9 cellular contexts compared by ENCODE assay signal in the genomic region with DNA sequence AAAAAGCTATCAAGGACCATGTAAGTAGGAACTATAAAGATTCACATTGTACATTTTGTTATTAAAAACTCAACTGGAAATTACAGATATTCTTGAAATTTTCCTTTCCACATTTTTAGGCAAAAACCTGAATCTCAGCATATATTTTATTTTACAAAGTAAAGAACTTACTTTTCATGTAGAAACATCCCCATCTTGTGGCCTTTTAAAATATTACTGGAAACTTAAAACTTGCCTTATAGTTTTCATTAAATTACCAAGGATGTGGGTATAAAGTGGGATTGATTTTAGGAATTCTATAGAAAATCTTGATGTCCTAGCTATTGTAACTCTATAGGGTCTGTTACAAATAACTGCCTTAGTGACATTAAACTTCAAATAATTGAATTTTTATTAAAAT. TPM values are rescaled to one million over a fixed set of nuclear protein-coding genes. Genes with fewer than 3 reads are reported as not detected.
DNase-seq lines count a peak whose midpoint lies in the region; ATAC-seq and TF ChIP-seq lines count a peak whose summit lies in the region.
"Had no signal": no experiment of that assay in that cellular context is flagged by ENCODE, and none has a peak within 500 bp of the region (broad histone marks: within the 10 kb centered on the region; RNA-seq: fewer than 3 reads in every experiment).

No MANE protein-coding gene starts in this region.

- H3K27me3 ChIP-seq in Panc1 (ENCODE audit: control insufficient read depth, insufficient read depth, low read length) (no peaks in the 10 kb centered on the region), tibial artery (no peaks in the 10 kb centered on the region), HAP-1 (ENCODE audit: low read depth) (no peaks in the 10 kb centered on the region)

- POLR2A ChIA-PET in Panc1 (lab: Charles Lee): interaction anchor here (0.8 kb wide), 1 partner anchor 20 kb away, joined by 13 read pairs; no protein-coding TSS in a partner anchor

- H3K4me1 Mint-ChIP-seq in activated naive CD8-positive, alpha-beta T cell treated with anti-CD3 and anti-CD28 coated beads for 36 hours: peaks cover 8% of the 10 kb centered on the region
- H3K4me1 Mint-ChIP-seq: activated B cell treated with CpG ODN at 0.5 μM for 24 hours had no signal

- H3K4me1 ChIP-seq in Panc1 (ENCODE audit: control insufficient read depth, insufficient read depth, low read length) (no peaks in the 10 kb centered on the region), tibial artery (no peaks in the 10 kb centered on the region), HAP-1 (0 out of 2 replicates have a peak, but pooled peaks cover 4% of the 10 kb centered on the region)

- no peak overlapping the region for H3K27ac Mint-ChIP-seq in activated naive CD8-positive, alpha-beta T cell treated with anti-CD3 and anti-CD28 coated beads for 36 hours
- H3K27ac Mint-ChIP-seq: activated B cell treated with CpG ODN at 0.5 μM for 24 hours had no signal

- no peaks in the 10 kb centered on the region for H3K27me3 Mint-ChIP-seq in activated naive CD8-positive, alpha-beta T cell treated with anti-CD3 and anti-CD28 coated beads for 36 hours
- H3K27me3 Mint-ChIP-seq: activated B cell treated with CpG ODN at 0.5 μM for 24 hours had no signal

- H3K27ac ChIP-seq in Panc1 (ENCODE audit: low read length) (no peak overlapping the region), tibial artery (no peak overlapping the region)

- H3K36me3 Mint-ChIP-seq in activated naive CD8-positive, alpha-beta T cell treated with anti-CD3 and anti-CD28 coated beads for 36 hours: peaks cover 26% of the 10 kb centered on the region

- BruUV-seq in Panc1 (replicated peaks; lab: Mats Ljungman, UMichigan): no TSS peak

- in situ Hi-C loops in Panc1 (cut with HindIII; ENCODE audit: low pct_unique_long_range_greater_than_20kb, low sequenced_read_pairs): no loop called here
- in situ Hi-C loops in HAP-1 (cut with MboI; ENCODE audit: low sequenced_read_pairs): loop anchor here (25.0 kb wide), 1 partner anchor 375 kb away; no protein-coding TSS in a partner anchor

- intact Hi-C loops in Panc1 (cut with micrococcal nuclease; ENCODE audit: unreplicated experiment): loop anchor here (2.0 kb wide), 2 partner anchors 88 to 380 kb away; no protein-coding TSS in a partner anchor
- intact Hi-C loops in tibial artery (cut with DNase I; ENCODE audit: low total_unique reads): loop anchor here (10.0 kb wide), 1 partner anchor 92 kb away; no protein-coding TSS in a partner anchor

- peak; percentile 39 for DNase-seq in NCI-H748 (lab: John Stamatoyannopoulos, UW; ENCODE audit: unreplicated experiment)
- no peak for DNase-seq in NCI-H748 treated with DMSO at 0.1 percent for 48 hours (lab: John Stamatoyannopoulos, UW)
- no peak for DNase-seq in Panc1 (ENCODE audit: low read depth, low spot score)
- DNase-seq in fibroblast of villous mesenchyme (ENCODE audit: low read depth): peak; percentile 70
- no peak for DNase-seq in tibial artery
- no peak for DNase-seq in activated naive CD8-positive, alpha-beta T cell treated with anti-CD3 and anti-CD28 coated beads for 36 hours
- DNase-seq in HAP-1 (ENCODE audit: low spot score in 2 of 2): no peak
- DNase-seq: activated B cell treated with CpG ODN at 0.5 μM for 24 hours had no signal

- TF ChIP-seq CTCF in Panc1 (IDR thresholded peaks at IDR 0.05): peak; percentile 25; the same call in 1 of the 2 replicates
- peak; percentile 45 for TF ChIP-seq CTCF in fibroblast of villous mesenchyme (IDR thresholded peaks at IDR 0.05; ENCODE audit: insufficient read depth, low read depth, low read length)
- peak; percentile 39 to 43 for TF ChIP-seq CTCF in tibial artery (IDR thresholded peaks at IDR 0.05)

- H3K4me3 ChIP-seq in Panc1 (ENCODE audit: low read depth in 2 of 2, low read length in 2 of 2): no peak overlapping the region
- H3K4me3 ChIP-seq in fibroblast of villous mesenchyme (ENCODE audit: low read depth, low read length): no peak overlapping the region
- no peak overlapping the region for H3K4me3 ChIP-seq in tibial artery
- H3K4me3 ChIP-seq in HAP-1: no peak overlapping the region

- no peak for ATAC-seq in Panc1
- no peak for ATAC-seq in HG02870 (IDR thresholded peaks at IDR 0.05; ENCODE audit: unreplicated experiment)

- H3K4me3 Mint-ChIP-seq in activated naive CD8-positive, alpha-beta T cell treated with anti-CD3 and anti-CD28 coated beads for 36 hours: no peak overlapping the region
- H3K4me3 Mint-ChIP-seq: activated B cell treated with CpG ODN at 0.5 μM for 24 hours had no signal

- H3K9me3 ChIP-seq in Panc1 (ENCODE audit: control insufficient read depth, insufficient read depth, low read depth, low read length): no peaks in the 10 kb centered on the region
- no peaks in the 10 kb centered on the region for H3K9me3 ChIP-seq in tibial artery
- no peaks in the 10 kb centered on the region for H3K9me3 ChIP-seq in HAP-1

- H3K9me3 Mint-ChIP-seq in activated naive CD8-positive, alpha-beta T cell treated with anti-CD3 and anti-CD28 coated beads for 36 hours: no peaks in the 10 kb centered on the region
- H3K9me3 Mint-ChIP-seq: activated B cell treated with CpG ODN at 0.5 μM for 24 hours had no signal

- peaks cover 35% of the 10 kb centered on the region for H3K36me3 ChIP-seq in Panc1 (ENCODE audit: control insufficient read depth, insufficient read depth, low read length)
- peaks cover 3 to 18% (median 4%) of the 10 kb centered on the region in 3 donors for H3K36me3 ChIP-seq in tibial artery
- peaks cover 69% of the 10 kb centered on the region for H3K36me3 ChIP-seq in HAP-1 (replicated peaks)

- CTCF ChIA-PET in Panc1 (lab: Charles Lee): interaction anchor here (0.7 to 1.1 kb wide), 4 partner anchors 37 to 471 kb away, joined by 3 to 7 read pairs (median 4); no protein-coding TSS in a partner anchor

RNA-seq across cellular contexts. Expression of gene DBF4, which starts 10.6 kb away (rescaled TPM):
- 48.8 TPM for total RNA-seq in Panc1 (2021; ENCODE audit: unreplicated experiment)
- 12.8 TPM for polyA plus RNA-seq in Panc1 (2012; ENCODE audit: insufficient read length)
- total RNA-seq in fibroblast of villous mesenchyme: 20.6 and 31.1 TPM in 2 replicates
- total RNA-seq in activated naive CD8-positive, alpha-beta T cell treated with anti-CD3 and anti-CD28 coated beads for 36 hours: 10 to 100 TPM; 86.3 to 88.8 TPM

RNA-seq across cellular contexts. Expression of gene SLC25A40, which starts 10.7 kb away (rescaled TPM):
- total RNA-seq in Panc1 (2021; ENCODE audit: unreplicated experiment) (43.7 TPM), fibroblast of villous mesenchyme (8.4 and 13.8 TPM in 2 replicates)
- 12.2 TPM for polyA plus RNA-seq in Panc1 (2012; ENCODE audit: insufficient read length)
- 10 to 100 TPM; 36.1 to 45.9 TPM for total RNA-seq in activated naive CD8-positive, alpha-beta T cell treated with anti-CD3 and anti-CD28 coated beads for 36 hours

RNA-seq across cellular contexts. Expression of gene ADAM22, which starts 47.2 kb away (rescaled TPM):
- total RNA-seq in Panc1 (2021; ENCODE audit: unreplicated experiment) (4.2 TPM), fibroblast of villous mesenchyme (0.64 and 1.3 TPM in 2 replicates)
- 4.5 TPM for polyA plus RNA-seq in Panc1 (2012; ENCODE audit: insufficient read length)
- 1 to 10 TPM; 2.3 to 3.5 TPM for total RNA-seq in activated naive CD8-positive, alpha-beta T cell treated with anti-CD3 and anti-CD28 coated beads for 36 hours

Comparison
In these comparisons a context has a peak if more than half of its experiments do, and no peak if none do; other contexts are left out.
1. DNase-seq: peak in NCI-H748 (single experiment) and fibroblast of villous mesenchyme (single experiment); none in NCI-H748 treated with DMSO at 0.1 percent for 48 hours (single experiment), Panc1 (single experiment), tibial artery (0 of 2), activated naive CD8-positive, alpha-beta T cell treated with anti-CD3 and anti-CD28 coated beads for 36 hours (single experiment) and HAP-1 (0 of 2).
2. Peak in every context shown above with its lines, with median percentiles within 50 percentile points of each other: CTCF ChIP-seq.